ENCODE assay signal across 9 cellular contexts in genomic region chr6:37308084-37308817, GRCh38. TPM values are rescaled to one million over a fixed set of nuclear protein-coding genes. Genes with fewer than 3 reads are reported as not detected.
DNase-seq lines count a peak whose midpoint lies in the region; ATAC-seq and TF ChIP-seq lines count a peak whose summit lies in the region.
"Had no signal": no experiment of that assay in that cellular context is flagged by ENCODE, and none has a peak within 500 bp of the region (broad histone marks: within the 10 kb centered on the region; RNA-seq: fewer than 3 reads in every experiment).

No MANE protein-coding gene starts in this region.

- H3K27ac ChIP-seq in esophagus muscularis mucosa (replicated peaks in 1 of 4) (peak overlapping the region; percentile 50 to 67 (median 60)), sigmoid colon (peak overlapping the region in 3 of 4 donors; percentile 39 to 66 (median 63))

- TF ChIP-seq EP300 in esophagus muscularis mucosa (IDR thresholded peaks at IDR 0.05): no peak
- no peak for TF ChIP-seq EP300 in sigmoid colon (IDR thresholded peaks at IDR 0.05)

- WGBS in esophagus muscularis mucosa: 51% methylated on average over 5 of the region's 5 CpGs
- 73 to 76% methylated on average over 5 of the region's 5 CpGs for WGBS in sigmoid colon, 2 donors

- peaks cover 13 to 20% (median 17%) of the 10 kb centered on the region in 4 donors for H3K4me1 ChIP-seq in esophagus muscularis mucosa
- H3K4me1 ChIP-seq in sigmoid colon: peaks cover 0 to 37% (median 32%) of the 10 kb centered on the region in 4 donors

- H3K36me3 ChIP-seq in esophagus muscularis mucosa (peaks cover 7 to 29% (median 16%) of the 10 kb centered on the region in 4 donors), sigmoid colon (peaks cover 0 to 18% (median 3%) of the 10 kb centered on the region in 4 donors)

- H3K27me3 ChIP-seq in esophagus muscularis mucosa: no peaks in the 10 kb centered on the region
- no peaks in the 10 kb centered on the region for H3K27me3 ChIP-seq in sigmoid colon

- DNase-seq in HEK293T (ENCODE audit: extremely low spot score): peak; percentile 15
- DNase-seq in NCI-H345 (lab: John Stamatoyannopoulos, UW): peak; percentile 78
- DNase-seq in esophagus muscularis mucosa (ENCODE audit: extremely low spot score): no peak
- DNase-seq in sigmoid colon: no peak
- no peak for DNase-seq in GM19238 (ENCODE audit: insufficient read length, low spot score)
- DNase-seq in cerebellar nuclear complex (lab: John Stamatoyannopoulos, UW): no peak
- DNase-seq: stimulated activated CD4-positive, alpha-beta T cell treated with anti-CD3 and anti-CD28 coated beads, Interleukin-4, amount 100 ng/mL, for 24 hours had no signal

- CTCF ChIA-PET in HEK293T (lab: Yijun Ruan, JAX): interaction anchor here (1.8 kb wide), 1 partner anchor 17 kb away, joined by 5 read pairs; no protein-coding TSS in a partner anchor

- H3K4me3 ChIP-seq in esophagus muscularis mucosa: no peak overlapping the region
- H3K4me3 ChIP-seq in sigmoid colon: no peak overlapping the region

- POLR2A ChIA-PET in HEK293T (lab: Yijun Ruan, JAX): no interaction called here

- TF ChIP-seq POLR2A in esophagus muscularis mucosa (IDR thresholded peaks at IDR 0.05; ENCODE audit: low read depth) (no peak), sigmoid colon (IDR thresholded peaks at IDR 0.05) (no peak)

- H3K9me3 ChIP-seq in esophagus muscularis mucosa: no peaks in the 10 kb centered on the region
- no peaks in the 10 kb centered on the region for H3K9me3 ChIP-seq in sigmoid colon

- intact Hi-C loops in esophagus muscularis mucosa (cut with DNase I) (no loop called here), sigmoid colon (cut with DNase I) (no loop called here)

- TF ChIP-seq CTCF in esophagus muscularis mucosa (IDR thresholded peaks at IDR 0.05) (no peak), sigmoid colon (IDR thresholded peaks at IDR 0.05) (no peak)

- ATAC-seq in HG02970 (IDR thresholded peaks at IDR 0.05; ENCODE audit: low FRiP score, unreplicated experiment): no peak
- ATAC-seq in GM21723 (IDR thresholded peaks at IDR 0.05; ENCODE audit: unreplicated experiment): no peak

TF ChIP-seq in HEK293T, 16 proteins besides CTCF, POLR2A, EP300 and RAD21:
- no peak for TF ChIP-seq PKNOX1 (IDR thresholded peaks at IDR 0.05)
- TF ChIP-seq LEF1 (IDR thresholded peaks at IDR 0.05; ENCODE audit: borderline replicate concordance): no peak
- no peak for TF ChIP-seq BHLHE40 (IDR thresholded peaks at IDR 0.05; ENCODE audit: borderline replicate concordance)
- no peak for TF ChIP-seq SUZ12 (IDR thresholded peaks at IDR 0.05)
- no peak for TF ChIP-seq TARDBP (IDR thresholded peaks at IDR 0.05)
- TF ChIP-seq ZNF384 (IDR thresholded peaks at IDR 0.05): no peak
- no peak for TF ChIP-seq SP1 (IDR thresholded peaks at IDR 0.05)
- TF ChIP-seq ARNT (IDR thresholded peaks at IDR 0.05): no peak
- TF ChIP-seq HDGF (IDR thresholded peaks at IDR 0.05; ENCODE audit: borderline replicate concordance): no peak
- no peak for TF ChIP-seq FOXM1 (IDR thresholded peaks at IDR 0.05; ENCODE audit: borderline replicate concordance)
- no peak for TF ChIP-seq FOXA1 (IDR thresholded peaks at IDR 0.05)
- TF ChIP-seq NFRKB (IDR thresholded peaks at IDR 0.05): no peak
- no peak for TF ChIP-seq FOXK2 (IDR thresholded peaks at IDR 0.05)
TF ChIP-seq in HEK293T: peak in this region for 0.

RNA-seq across cellular contexts. Expression of gene RNF8, which starts 45.5 kb away (rescaled TPM):
- total RNA-seq in esophagus muscularis mucosa: 10 to 100 TPM; 14.7 to 19.9 (median 18.3) TPM
- total RNA-seq in sigmoid colon: 10 to 100 TPM in 2 of 4 donors, 1 to 10 TPM in 2; 8.8 to 18.5 (median 12.7) TPM
- polyA plus RNA-seq in sigmoid colon: 10 to 100 TPM; 10.2 to 12.3 (median 11.6) TPM

RNA-seq across cellular contexts. Expression of gene TMEM217, which starts 50.3 kb away (rescaled TPM):
- total RNA-seq in esophagus muscularis mucosa (under 1 TPM in 3 of 4 donors, not detected in 1; 0.26 to 0.99 (median 0.57) TPM), sigmoid colon (1 to 10 TPM in 2 of 4 donors, under 1 TPM in 1, not detected in 1; 0.55 to 5.3 (median 1.1) TPM)
- polyA plus RNA-seq in sigmoid colon: under 1 TPM; 0.60 to 0.90 (median 0.69) TPM

RNA-seq across cellular contexts. Expression of gene TBC1D22B, which starts 50.7 kb away (rescaled TPM):
- total RNA-seq in esophagus muscularis mucosa (10 to 100 TPM in 1 of 4 donors, 1 to 10 TPM in 3; 7.3 to 10.2 (median 8.6) TPM), sigmoid colon (1 to 10 TPM; 6.1 to 7.2 (median 6.3) TPM)
- 10 to 100 TPM in 1 of 3 donors, 1 to 10 TPM in 2; 8.6 to 10.8 (median 9.5) TPM for polyA plus RNA-seq in sigmoid colon

Comparison
In these comparisons a context has a peak if more than half of its experiments do, and no peak if none do; other contexts are left out.
1. DNase-seq: peak in HEK293T (single experiment) and NCI-H345 (single experiment); none in esophagus muscularis mucosa (single experiment), sigmoid colon (single experiment), GM19238 (single experiment) and cerebellar nuclear complex (0 of 2).